In genomic region chr14:89572566-89573398, GRCh38 we compare ENCODE assay signal across 21 cellular contexts.
DNase-seq lines count a peak whose midpoint lies in the region; ATAC-seq and TF ChIP-seq lines count a peak whose summit lies in the region.
"Had no signal": no experiment of that assay in that cellular context is flagged by ENCODE, and none has a peak within 500 bp of the region (broad histone marks: within the 10 kb centered on the region; RNA-seq: fewer than 3 reads in every experiment).

No MANE protein-coding gene starts in this region.

- no peak overlapping the region for H3K9ac ChIP-seq in mesendoderm (ENCODE audit: low read length)
- H3K9ac ChIP-seq: BLaER1 treated with 17β-estradiol and CSF1 and Interleukin-3, amounts not matched to agents 10 nM and 100 nM had no signal

- peak overlapping the region; percentile 6 for H3K4ac ChIP-seq in mesendoderm (ENCODE audit: low read depth, low read length)

- no peak overlapping the region for H4K5ac ChIP-seq in mesendoderm (ENCODE audit: low read length)

- H2AK5ac ChIP-seq in mesendoderm (ENCODE audit: low read length) = peak overlapping the region; percentile 71

- DNase-seq in NCI-H526 (lab: John Stamatoyannopoulos, UW) = peak; percentile 25 to 37
- no peak for DNase-seq in NCI-H526 treated with DMSO at 0.1 percent for 48 hours (lab: John Stamatoyannopoulos, UW)
- no peak for DNase-seq in mesendoderm
- no peak for DNase-seq in stimulated activated effector memory CD8-positive, alpha-beta T cell treated with anti-CD3 and anti-CD28 coated beads, Interleukin-12 subunit alpha, Interleukin-12 subunit beta, amount 100 ng/mL, for 72 hours (ENCODE audit: low spot score in 2 of 2)
- no peak for DNase-seq in H7
- no peak for DNase-seq in MV-4-11 (lab: John Stamatoyannopoulos, UW)
- DNase-seq: activated CD4-positive, alpha-beta T cell treated with anti-CD3 and anti-CD28 coated beads, Interleukin-2, amount 50 U/mL, for 4 hours; amygdala; effector CD8-positive, alpha-beta T cell; GDM1; Kasumi-1; NCI-H1436 treated with DMSO at 0.1 percent for 48 hours; stimulated activated CD4-positive, alpha-beta T cell treated with anti-CD3 and anti-CD28 coated beads, Interleukin-4, amount 100 ng/mL, for 24 hours; T-helper 1 cell; uterus had no signal

- H3K4me3 Mint-ChIP-seq in stimulated activated effector memory CD8-positive, alpha-beta T cell treated with anti-CD3 and anti-CD28 coated beads, Interleukin-12 subunit alpha, Interleukin-12 subunit beta, amount 100 ng/mL, for 72 hours = no peak overlapping the region
- H3K4me3 Mint-ChIP-seq: central memory CD8-positive, alpha-beta T cell had no signal

- no peak overlapping the region for H2BK15ac ChIP-seq in mesendoderm (replicated peaks; ENCODE audit: low read depth)

- no peaks in the 10 kb centered on the region for H3K27me3 ChIP-seq in mesendoderm (ENCODE audit: insufficient read depth, low read length, poor library complexity)
- no peaks in the 10 kb centered on the region for H3K27me3 ChIP-seq in H7 (ENCODE audit: control insufficient read depth, insufficient read depth, low read length)
- H3K27me3 ChIP-seq: BLaER1 treated with 17β-estradiol and CSF1 and Interleukin-3, amounts not matched to agents 10 nM and 100 nM; uterus had no signal

- H3K23ac ChIP-seq in mesendoderm (ENCODE audit: low read length) = peak overlapping the region; percentile 91

- peaks cover 40% of the 10 kb centered on the region for H3K4me1 Mint-ChIP-seq in stimulated activated effector memory CD8-positive, alpha-beta T cell treated with anti-CD3 and anti-CD28 coated beads, Interleukin-12 subunit alpha, Interleukin-12 subunit beta, amount 100 ng/mL, for 72 hours

- H4K8ac ChIP-seq in mesendoderm (ENCODE audit: low read depth, low read length) = no peak overlapping the region

- no peak for TF ChIP-seq CTCF in VCaP (conservative IDR thresholded peaks at IDR 0.05)

- H3K4me1 ChIP-seq in mesendoderm (ENCODE audit: control insufficient read depth, low read depth, low read length) = peaks cover 26% of the 10 kb centered on the region
- H3K4me1 ChIP-seq: uterus had no signal

- no peak overlapping the region for H3K56ac ChIP-seq in mesendoderm (ENCODE audit: low read length)

- ATAC-seq in stimulated activated effector memory CD8-positive, alpha-beta T cell treated with anti-CD3 and anti-CD28 coated beads, Interleukin-12 subunit alpha, Interleukin-12 subunit beta, amount 100 ng/mL, for 72 hours = no peak
- ATAC-seq in HG02610 (IDR thresholded peaks at IDR 0.05; ENCODE audit: unreplicated experiment) = no peak

- H3K27ac ChIP-seq in VCaP (peak overlapping the region; percentile 82), mesendoderm (ENCODE audit: low read depth, low read length) (no peak overlapping the region)
- H3K27ac ChIP-seq: BLaER1 treated with 17β-estradiol and CSF1 and Interleukin-3, amounts not matched to agents 10 nM and 100 nM; uterus had no signal

- H3K36me3 ChIP-seq in mesendoderm (ENCODE audit: control insufficient read depth, insufficient read depth, low read length) (no peaks in the 10 kb centered on the region), H7 (replicated peaks; ENCODE audit: control insufficient read depth, insufficient read depth, low read length) (peaks cover 1% of the 10 kb centered on the region; the same call in 1 of the 2 replicates)
- H3K36me3 ChIP-seq: uterus had no signal

- H2BK5ac ChIP-seq in mesendoderm (ENCODE audit: low read length) = no peak overlapping the region

- no peak overlapping the region for H2BK120ac ChIP-seq in mesendoderm (ENCODE audit: low read depth, low read length)

- no peak overlapping the region for H3K4me2 ChIP-seq in mesendoderm (ENCODE audit: low read length)
- H3K4me2 ChIP-seq: BLaER1 treated with 17β-estradiol and CSF1 and Interleukin-3, amounts not matched to agents 10 nM and 100 nM; smooth muscle cell had no signal

- peak overlapping the region; percentile 32 for H3K27ac Mint-ChIP-seq in stimulated activated effector memory CD8-positive, alpha-beta T cell treated with anti-CD3 and anti-CD28 coated beads, Interleukin-12 subunit alpha, Interleukin-12 subunit beta, amount 100 ng/mL, for 72 hours

- no CpG with 5 or more reads among the region's 10 CpGs for WGBS in mesendoderm (ENCODE audit: extremely low coverage, insufficient coverage, low lambda C conversion rate)

- H3K9me3 Mint-ChIP-seq in stimulated activated effector memory CD8-positive, alpha-beta T cell treated with anti-CD3 and anti-CD28 coated beads, Interleukin-12 subunit alpha, Interleukin-12 subunit beta, amount 100 ng/mL, for 72 hours = no peaks in the 10 kb centered on the region
- H3K9me3 Mint-ChIP-seq: central memory CD8-positive, alpha-beta T cell had no signal

- H3K4me3 ChIP-seq in mesendoderm (ENCODE audit: low read length) = no peak overlapping the region
- no peak overlapping the region for H3K4me3 ChIP-seq in H7 (ENCODE audit: insufficient read depth, low read depth, low read length)
- H3K4me3 ChIP-seq: BLaER1 treated with 17β-estradiol and CSF1 and Interleukin-3, amounts not matched to agents 10 nM and 100 nM; lung; smooth muscle cell; uterus had no signal

- peaks cover 5% of the 10 kb centered on the region for H3K36me3 Mint-ChIP-seq in stimulated activated effector memory CD8-positive, alpha-beta T cell treated with anti-CD3 and anti-CD28 coated beads, Interleukin-12 subunit alpha, Interleukin-12 subunit beta, amount 100 ng/mL, for 72 hours

- peaks cover 7% of the 10 kb centered on the region for H3K79me1 ChIP-seq in mesendoderm (ENCODE audit: low read length)

- H3K18ac ChIP-seq in mesendoderm (ENCODE audit: low read length) = no peak overlapping the region

- H3K79me2 ChIP-seq in mesendoderm (ENCODE audit: control insufficient read depth, insufficient read depth, low read length) = peaks cover 2% of the 10 kb centered on the region

Comparison
In these comparisons a context has a peak if more than half of its experiments do, and no peak if none do; other contexts are left out.
1. DNase-seq: peak in NCI-H526 (2 of 2); none in NCI-H526 treated with DMSO at 0.1 percent for 48 hours (single experiment), mesendoderm (single experiment), stimulated activated effector memory CD8-positive, alpha-beta T cell treated with anti-CD3 and anti-CD28 coated beads, Interleukin-12 subunit alpha, Interleukin-12 subunit beta, amount 100 ng/mL, for 72 hours (0 of 2), H7 (single experiment) and MV-4-11 (single experiment).